ENCODE assay signal across 25 cellular contexts in genomic region chr7:3380034-3380433, GRCh38.
DNase-seq lines count a peak whose midpoint lies in the region; ATAC-seq, FAIRE-seq and TF ChIP-seq lines count a peak whose summit lies in the region.
"Had no signal": no experiment of that assay in that cellular context is flagged by ENCODE, and none has a peak within 500 bp of the region (broad histone marks: within the 10 kb centered on the region; RNA-seq: fewer than 3 reads in every experiment).

No MANE protein-coding gene starts in this region.

- H3K4me3 ChIP-seq in PC-3 (ENCODE audit: low read length) (no peak overlapping the region), Panc1 (ENCODE audit: low read depth in 2 of 2, low read length in 2 of 2) (no peak overlapping the region)
- H3K4me3 ChIP-seq: BLaER1, GM12878 had no signal

- BruUV-seq in PC-3 (replicated peaks; lab: Mats Ljungman, UMichigan) (no TSS peak), Panc1 (replicated peaks; lab: Mats Ljungman, UMichigan) (no TSS peak)

- H2AFZ ChIP-seq in PC-3 (ENCODE audit: low read length), result no peak overlapping the region

- H3K79me2 ChIP-seq in PC-3 (ENCODE audit: low read length), result no peaks in the 10 kb centered on the region

- FAIRE-seq in urothelium cell line (lab: Jason Lieb, UNC), result peak; percentile 46
- no peak for FAIRE-seq in RCC 7860 (lab: Jason Lieb, UNC)
- FAIRE-seq: A204.1, GM12878, GM12892, GM18507 had no signal

- POLR2A ChIA-PET in PC-3 (lab: Charles Lee; ENCODE audit: unreplicated experiment), result interaction anchor here (0.7 kb wide), 1 partner anchor 50 kb away, joined by 3 read pairs; no protein-coding TSS in a partner anchor
- POLR2A ChIA-PET in Panc1 (lab: Charles Lee), result interaction anchor here (0.7 kb wide), 1 partner anchor 75 kb away, joined by 4 read pairs; no protein-coding TSS in a partner anchor

- ATAC-seq in PC-3, result peak; percentile 96
- no peak for ATAC-seq in Panc1
- ATAC-seq: GM12878 had no signal

- H3K27ac ChIP-seq in PC-3 (ENCODE audit: low read length), result peak overlapping the region; percentile 55
- peak overlapping the region; percentile 49; the same call in 1 of the 2 replicates for H3K27ac ChIP-seq in Panc1 (ENCODE audit: low read length)
- H3K27ac ChIP-seq: BLaER1 had no signal

- no peaks in the 10 kb centered on the region for H3F3A ChIP-seq in PC-3 (ENCODE audit: low read length, unreplicated experiment)

- in situ Hi-C loops in Panc1 (cut with HindIII; ENCODE audit: low pct_unique_long_range_greater_than_20kb, low sequenced_read_pairs), result no loop called here

- H3K4me1 ChIP-seq in PC-3 (ENCODE audit: insufficient read depth, low read length) (peaks cover 17% of the 10 kb centered on the region), Panc1 (ENCODE audit: control insufficient read depth, insufficient read depth, low read length) (peaks cover 33% of the 10 kb centered on the region)
- H3K4me1 ChIP-seq: BE2C, BLaER1 had no signal

- intact Hi-C loops in PC-3 (cut with micrococcal nuclease) (loop anchor here (1.0 to 5.0 kb wide), 3 partner anchors 25 to 73 kb away; no protein-coding TSS in a partner anchor), Panc1 (cut with micrococcal nuclease; ENCODE audit: unreplicated experiment) (no loop called here)

- H4K20me1 ChIP-seq in PC-3 (ENCODE audit: low read length), result no peaks in the 10 kb centered on the region
- H4K20me1 ChIP-seq: BLaER1 had no signal

- peak overlapping the region; percentile 32 for H3K4me2 ChIP-seq in PC-3 (ENCODE audit: low read length)
- H3K4me2 ChIP-seq: BLaER1 had no signal

- H3K9ac ChIP-seq in PC-3 (ENCODE audit: low read length), result no peak overlapping the region
- H3K9ac ChIP-seq: BLaER1 had no signal

- H3K9me2 ChIP-seq in PC-3 (replicated peaks; ENCODE audit: low read length), result no peaks in the 10 kb centered on the region

- H3K27me3 ChIP-seq in PC-3 (ENCODE audit: low read length) (no peaks in the 10 kb centered on the region; the same call in 1 of the 2 replicates), Panc1 (ENCODE audit: control insufficient read depth, insufficient read depth, low read length) (no peaks in the 10 kb centered on the region)
- H3K27me3 ChIP-seq: BE2C, BLaER1 had no signal

- H3K36me3 ChIP-seq in PC-3 (ENCODE audit: low read depth, low read length) (no peaks in the 10 kb centered on the region), Panc1 (ENCODE audit: control insufficient read depth, insufficient read depth, low read length) (no peaks in the 10 kb centered on the region)
- H3K36me3 ChIP-seq: BE2C, BLaER1 had no signal

- CTCF ChIA-PET in PC-3 (lab: Charles Lee), result no interaction called here
- CTCF ChIA-PET in Panc1 (lab: Charles Lee), result interaction anchor here (1.4 kb wide), 1 partner anchor 78 kb away, joined by 3 read pairs; no protein-coding TSS in a partner anchor

- DNase-seq in PC-3 (peak; percentile 57), Panc1 (ENCODE audit: low read depth, low spot score) (no peak), urothelium cell line (ENCODE audit: low spot score) (no peak), GM19240 (ENCODE audit: insufficient read length, low spot score) (no peak), RCC 7860 (ENCODE audit: low spot score) (no peak)
- DNase-seq: 8988T; ACHN; BE2C; C1 segment of cervical spinal cord; CD4-positive, alpha-beta memory T cell; CD4-positive, CD25-positive, alpha-beta regulatory T cell; CD8-positive, alpha-beta memory T cell; COR-L47; DMS 273 treated with DMSO at 0.1 percent for 48 hours; DMS153; DMS53; DMS79; DND-41; EL; GDM1 had no signal

- H3K9me3 ChIP-seq in PC-3 (ENCODE audit: low read length), result no peaks in the 10 kb centered on the region
- H3K9me3 ChIP-seq in Panc1 (ENCODE audit: control insufficient read depth, insufficient read depth, low read depth, low read length), result no peaks in the 10 kb centered on the region
- H3K9me3 ChIP-seq: BE2C, BLaER1 had no signal

- TF ChIP-seq CTCF in PC-3 (conservative IDR thresholded peaks at IDR 0.05; ENCODE audit: low read depth, low read length) (no peak), Panc1 (IDR thresholded peaks at IDR 0.05) (no peak)
